ENCODE assay signal across 1 cellular context in genomic region chr2:45643543-45644542, GRCh38.
TF ChIP-seq lines count a peak whose summit lies in the region.

No MANE protein-coding gene starts in this region.

TF ChIP-seq in HepG2, 621 proteins besides CTCF, POLR2A, EP300 and RAD21 (continued from another document and continues in another):
- TF ChIP-seq ZNF281 (CRISPR knock-in tag; IDR thresholded peaks at IDR 0.05; ENCODE audit: borderline replicate concordance) (no peak), ZNF234 (CRISPR knock-in tag; conservative IDR thresholded peaks at IDR 0.05) (no peak), ZNF784 (CRISPR knock-in tag; IDR thresholded peaks at IDR 0.05; ENCODE audit: borderline replicate concordance) (0 out of 2 replicates have a peak, but pooled peaks have one; percentile 21), ATF7 (IDR thresholded peaks at IDR 0.05) (no peak), ATF7 (CRISPR knock-in tag; IDR thresholded peaks at IDR 0.05) (no peak), HNF4A (CRISPR knock-in tag; IDR thresholded peaks at IDR 0.05) (no peak), ZMAT5 (CRISPR knock-in tag; IDR thresholded peaks at IDR 0.05; ENCODE audit: borderline replicate concordance, low read depth) (no peak), IKZF5 (CRISPR knock-in tag; IDR thresholded peaks at IDR 0.05) (0 out of 2 replicates have a peak, but pooled peaks have one; percentile 39), HNF4G (IDR thresholded peaks at IDR 0.05; ENCODE audit: borderline replicate concordance, low read depth, low read length) (no peak), HNF4G (CRISPR knock-in tag; IDR thresholded peaks at IDR 0.05; ENCODE audit: borderline replicate concordance, low read depth) (no peak), ZNF546 (CRISPR knock-in tag; conservative IDR thresholded peaks at IDR 0.05) (peak; percentile 76; the same call in 1 of the 2 replicates), TCF7L2 (IDR thresholded peaks at IDR 0.05; ENCODE audit: low read depth, low read length) (no peak), CHD4 (IDR thresholded peaks at IDR 0.05; ENCODE audit: borderline replicate concordance, low read length) (no peak), ZNF264 (CRISPR knock-in tag; IDR thresholded peaks at IDR 0.05) (no peak), SMC3 (IDR thresholded peaks at IDR 0.05; ENCODE audit: low read length) (peak; percentile 66; the same call in 1 of the 2 replicates), ZNF674 (CRISPR knock-in tag; IDR thresholded peaks at IDR 0.05; ENCODE audit: low read depth) (no peak), U2AF1 (optimal IDR thresholded peaks at IDR 0.05; ENCODE audit: low read depth, low read length) (no peak), HOXD1 (CRISPR knock-in tag; IDR thresholded peaks at IDR 0.05) (no peak), ZNF543 (CRISPR knock-in tag; IDR thresholded peaks at IDR 0.05) (peak; percentile 83; the same call in 1 of the 2 replicates), ZNF205 (CRISPR knock-in tag; IDR thresholded peaks at IDR 0.05) (peak; percentile 68), ZFX (CRISPR knock-in tag; IDR thresholded peaks at IDR 0.05; ENCODE audit: low read depth) (peak; percentile 81), GMEB1 (CRISPR knock-in tag; IDR thresholded peaks at IDR 0.05; ENCODE audit: borderline replicate concordance) (no peak), SYNCRIP (IDR thresholded peaks at IDR 0.05; ENCODE audit: insufficient read depth, low read depth, low read length) (no peak), ZNF709 (CRISPR knock-in tag; IDR thresholded peaks at IDR 0.05) (no peak), STAG1 (CRISPR knock-in tag; IDR thresholded peaks at IDR 0.05) (peak; percentile 99), TSC22D2 (CRISPR knock-in tag; IDR thresholded peaks at IDR 0.05; ENCODE audit: borderline replicate concordance) (no peak), HNRNPLL (IDR thresholded peaks at IDR 0.05; ENCODE audit: low read depth, low read length, poor library complexity, severe bottlenecking) (peak; percentile 98), ZBTB46 (CRISPR knock-in tag; IDR thresholded peaks at IDR 0.05; ENCODE audit: borderline replicate concordance) (peak; percentile 38; the same call in 1 of the 2 replicates), TIGD3 (CRISPR knock-in tag; IDR thresholded peaks at IDR 0.05; ENCODE audit: borderline replicate concordance) (no peak), ZHX1 (CRISPR knock-in tag; IDR thresholded peaks at IDR 0.05; ENCODE audit: low read depth) (no peak), ZBED4 (CRISPR knock-in tag; IDR thresholded peaks at IDR 0.05; ENCODE audit: borderline replicate concordance) (0 out of 2 replicates have a peak, but pooled peaks have one; percentile 46), ZNF160 (CRISPR knock-in tag; IDR thresholded peaks at IDR 0.05) (peak; percentile 78; the same call in 1 of the 2 replicates), ZSCAN9 (CRISPR knock-in tag; IDR thresholded peaks at IDR 0.05; ENCODE audit: borderline replicate concordance) (no peak), ZNF343 (CRISPR knock-in tag; IDR thresholded peaks at IDR 0.05) (0 out of 2 replicates have a peak, but pooled peaks have one; percentile 52), ZNF629 (CRISPR knock-in tag; conservative IDR thresholded peaks at IDR 0.05) (no peak), SALL2 (CRISPR knock-in tag; IDR thresholded peaks at IDR 0.05) (peak; percentile 68; the same call in 1 of the 2 replicates), TFE3 (CRISPR knock-in tag; IDR thresholded peaks at IDR 0.05) (no peak), EZH2 (conservative IDR thresholded peaks at IDR 0.05; ENCODE audit: low read depth, low read length) (peak; percentile 97), MYPOP (CRISPR knock-in tag; IDR thresholded peaks at IDR 0.05) (no peak; the same call in 1 of the 2 replicates), ATAD3A (CRISPR knock-in tag; IDR thresholded peaks at IDR 0.05) (no peak), KLF15 (CRISPR knock-in tag; IDR thresholded peaks at IDR 0.05; ENCODE audit: borderline replicate concordance) (no peak), ZNF296 (CRISPR knock-in tag; conservative IDR thresholded peaks at IDR 0.05) (no peak), GATA4 (IDR thresholded peaks at IDR 0.05; ENCODE audit: borderline replicate concordance, low read depth) (no peak)
